Comparison of ENCODE assay signal across 1 cellular context in genomic region chr3:158748237-158748828, GRCh38.
TF ChIP-seq lines count a peak whose summit lies in the region.

No MANE protein-coding gene starts in this region.

TF ChIP-seq in K562, 482 proteins besides CTCF, POLR2A, EP300 and RAD21 (continued from another document):
- TF ChIP-seq CHAMP1 (IDR thresholded peaks at IDR 0.05) (no peak), HOMEZ (CRISPR knock-in tag; IDR thresholded peaks at IDR 0.05) (no peak), SMARCC2 (IDR thresholded peaks at IDR 0.05; ENCODE audit: low read depth) (no peak)
